In genomic region chr15:85157344-85157743, GRCh38 we compare ENCODE assay signal across 8 cellular contexts.
"Had no signal": no experiment of that assay in that cellular context is flagged by ENCODE, and none has a peak within 500 bp of the region (broad histone marks: within the 10 kb centered on the region; RNA-seq: fewer than 3 reads in every experiment).

No MANE protein-coding gene starts in this region.

- FAIRE-seq: H1, H54, HTR-8/SVneo had no signal

- H3K4me2 ChIP-seq: GM23338, KMS-11 had no signal

- H3K27ac ChIP-seq: KMS-11 had no signal

- ATAC-seq: GM23338 had no signal

- H2AFZ ChIP-seq: GM23338 had no signal

- H3K9ac ChIP-seq: KMS-11 had no signal

- DNase-seq: H9, HCEC 1CT, KBM-7 had no signal

- H3K4me3 ChIP-seq: GM23338 had no signal
